12 cellular contexts compared by ENCODE assay signal in genomic region chrX:20063153-20063552, GRCh38. TPM values are rescaled to one million over a fixed set of nuclear protein-coding genes. Genes with fewer than 3 reads are reported as not detected.
DNase-seq lines count a peak whose midpoint lies in the region; ATAC-seq and TF ChIP-seq lines count a peak whose summit lies in the region.
"Had no signal": no experiment of that assay in that cellular context is flagged by ENCODE, and none has a peak within 500 bp of the region (broad histone marks: within the 10 kb centered on the region; RNA-seq: fewer than 3 reads in every experiment).

No MANE protein-coding gene starts in this region.

- H3K36me3 ChIP-seq in Loucy (ENCODE audit: insufficient read depth, low read length): no peaks in the 10 kb centered on the region
- H3K36me3 ChIP-seq in OCI-LY1 (ENCODE audit: insufficient read depth, low read length): no peaks in the 10 kb centered on the region
- H3K36me3 ChIP-seq: BE2C had no signal

- H3K36me3 Mint-ChIP-seq in IgD-negative memory B cell (peaks cover 3% of the 10 kb centered on the region), HFFc6 (ENCODE audit: low read depth) (no peaks in the 10 kb centered on the region), immature natural killer cell (no peaks in the 10 kb centered on the region)
- no peaks in the 10 kb centered on the region for H3K36me3 Mint-ChIP-seq in stimulated activated memory B cell treated with anti-CD40 and anti-IgM and Interleukin-4, amounts not matched to agents 10 μg/mL and 1 μg/mL and 100 μg/mL, for 72 hours

- no peaks in the 10 kb centered on the region for H3K27me3 ChIP-seq in Loucy (ENCODE audit: insufficient read depth, low read length, poor library complexity, severe bottlenecking)
- H3K27me3 ChIP-seq in OCI-LY1 (ENCODE audit: insufficient read depth, low read length): no peaks in the 10 kb centered on the region
- H3K27me3 ChIP-seq: BE2C had no signal

- H3K9ac ChIP-seq in Loucy (ENCODE audit: low read depth, low read length, poor library complexity, severe bottlenecking) (peak overlapping the region; percentile 70), OCI-LY1 (ENCODE audit: low read length) (no peak overlapping the region)

- H3K27me3 Mint-ChIP-seq in IgD-negative memory B cell (peaks cover 2% of the 10 kb centered on the region), HFFc6 (ENCODE audit: insufficient read depth) (peaks cover 7% of the 10 kb centered on the region), immature natural killer cell (ENCODE audit: low read depth in 3 of 3) (peaks cover 3 to 4% (median 4%) of the 10 kb centered on the region in 3 donors)
- no peaks in the 10 kb centered on the region for H3K27me3 Mint-ChIP-seq in stimulated activated memory B cell treated with anti-CD40 and anti-IgM and Interleukin-4, amounts not matched to agents 10 μg/mL and 1 μg/mL and 100 μg/mL, for 72 hours

- no peaks in the 10 kb centered on the region for H3K9me3 ChIP-seq in Loucy (ENCODE audit: insufficient read depth, low read depth, low read length)
- no peaks in the 10 kb centered on the region for H3K9me3 ChIP-seq in OCI-LY1 (ENCODE audit: low read length)
- H3K9me3 ChIP-seq: A549, BE2C, Caco-2 had no signal

- H2AFZ ChIP-seq in Loucy (ENCODE audit: low read length) (no peak overlapping the region), OCI-LY1 (ENCODE audit: low read length) (no peak overlapping the region)

- ATAC-seq in stimulated activated memory B cell treated with anti-CD40 and anti-IgM and Interleukin-4, amounts not matched to agents 10 μg/mL and 1 μg/mL and 100 μg/mL, for 72 hours: no peak
- no peak for ATAC-seq in HG03175 (IDR thresholded peaks at IDR 0.05; ENCODE audit: unreplicated experiment)
- ATAC-seq: A549 had no signal

- TF ChIP-seq CTCF in Loucy (conservative IDR thresholded peaks at IDR 0.05; ENCODE audit: low read length) (no peak), OCI-LY1 (IDR thresholded peaks at IDR 0.05; ENCODE audit: low read length) (no peak), HFFc6 (IDR thresholded peaks at IDR 0.05) (no peak)

- peaks cover 53% of the 10 kb centered on the region for H3K4me1 ChIP-seq in Loucy (ENCODE audit: insufficient read depth, low read length, poor library complexity, severe bottlenecking)
- peaks cover 48% of the 10 kb centered on the region for H3K4me1 ChIP-seq in OCI-LY1 (ENCODE audit: insufficient read depth, low read length, severe bottlenecking)
- H3K4me1 ChIP-seq: BE2C, Caco-2 had no signal

- H3K4me3 ChIP-seq in Loucy (ENCODE audit: low read length, poor library complexity, severe bottlenecking) (peak overlapping the region; percentile 65), OCI-LY1 (ENCODE audit: low read depth, low read length, poor library complexity, severe bottlenecking) (no peak overlapping the region)
- H3K4me3 ChIP-seq: A549 had no signal

- no peaks in the 10 kb centered on the region for H3K9me3 Mint-ChIP-seq in IgD-negative memory B cell
- H3K9me3 Mint-ChIP-seq in stimulated activated memory B cell treated with anti-CD40 and anti-IgM and Interleukin-4, amounts not matched to agents 10 μg/mL and 1 μg/mL and 100 μg/mL, for 72 hours: no peaks in the 10 kb centered on the region
- no peaks in the 10 kb centered on the region for H3K9me3 Mint-ChIP-seq in HFFc6
- H3K9me3 Mint-ChIP-seq in immature natural killer cell: no peaks in the 10 kb centered on the region
- H3K9me3 Mint-ChIP-seq: CD8-positive, alpha-beta memory T cell had no signal

- peak overlapping the region; percentile 34 for H3K27ac ChIP-seq in OCI-LY1 (ENCODE audit: low read depth, low read length, poor library complexity, severe bottlenecking)
- H3K27ac ChIP-seq: A549 had no signal

- H3K27ac Mint-ChIP-seq in IgD-negative memory B cell (peak overlapping the region in 2 of 3 donors; percentile 65 to 88), HFFc6 (no peak overlapping the region), immature natural killer cell (no peak overlapping the region)
- peak overlapping the region; percentile 8 for H3K27ac Mint-ChIP-seq in stimulated activated memory B cell treated with anti-CD40 and anti-IgM and Interleukin-4, amounts not matched to agents 10 μg/mL and 1 μg/mL and 100 μg/mL, for 72 hours

- H3F3A ChIP-seq in Loucy (ENCODE audit: low read depth) (peaks cover 8% of the 10 kb centered on the region; the same call in 1 of the 2 replicates), OCI-LY1 (ENCODE audit: insufficient read depth, low read length) (no peaks in the 10 kb centered on the region)

- H3K4me3 Mint-ChIP-seq in IgD-negative memory B cell (no peak overlapping the region), HFFc6 (no peak overlapping the region), immature natural killer cell (no peak overlapping the region)
- H3K4me3 Mint-ChIP-seq in stimulated activated memory B cell treated with anti-CD40 and anti-IgM and Interleukin-4, amounts not matched to agents 10 μg/mL and 1 μg/mL and 100 μg/mL, for 72 hours: no peak overlapping the region
- H3K4me3 Mint-ChIP-seq: CD8-positive, alpha-beta memory T cell had no signal

- H3K79me2 ChIP-seq in Loucy (ENCODE audit: insufficient read depth, low read length): 0 out of 2 replicates have a peak, but pooled peaks cover 7% of the 10 kb centered on the region
- H3K79me2 ChIP-seq in OCI-LY1 (ENCODE audit: insufficient read depth, low read length): no peaks in the 10 kb centered on the region

- H3K9me2 ChIP-seq in Loucy (replicated peaks; ENCODE audit: low read depth, low read length): no peaks in the 10 kb centered on the region
- H3K9me2 ChIP-seq in OCI-LY1 (ENCODE audit: low read depth, low read length): no peaks in the 10 kb centered on the region

- DNase-seq in HFFc6 (no peak), immature natural killer cell (no peak)
- DNase-seq: BE2C; Caco-2; CD8-positive, alpha-beta memory T cell; DND-41 had no signal

- H3K4me1 Mint-ChIP-seq in IgD-negative memory B cell: peaks cover 19 to 31% (median 24%) of the 10 kb centered on the region in 3 donors
- peaks cover 49% of the 10 kb centered on the region for H3K4me1 Mint-ChIP-seq in stimulated activated memory B cell treated with anti-CD40 and anti-IgM and Interleukin-4, amounts not matched to agents 10 μg/mL and 1 μg/mL and 100 μg/mL, for 72 hours
- peaks cover 39% of the 10 kb centered on the region for H3K4me1 Mint-ChIP-seq in HFFc6 (ENCODE audit: low read depth)
- H3K4me1 Mint-ChIP-seq in immature natural killer cell: peaks cover 10 to 13% of the 10 kb centered on the region in 2 donors

- no peaks in the 10 kb centered on the region for H4K20me1 ChIP-seq in Loucy (ENCODE audit: insufficient read depth, low read length, poor library complexity, severe bottlenecking)
- no peaks in the 10 kb centered on the region for H4K20me1 ChIP-seq in OCI-LY1 (ENCODE audit: insufficient read depth, low read length)

- H3K4me2 ChIP-seq in Loucy (ENCODE audit: low read depth, low read length, poor library complexity, severe bottlenecking): peak overlapping the region; percentile 80
- H3K4me2 ChIP-seq in OCI-LY1 (ENCODE audit: low read length): no peak overlapping the region
- H3K4me2 ChIP-seq: A549 had no signal

RNA-seq across cellular contexts. Expression of gene MAP7D2, which starts 53.6 kb away (rescaled TPM):
- polyA plus RNA-seq in IgD-negative memory B cell (0.23 TPM), immature natural killer cell (not detected)
- under 1 TPM in 5 of 6 experiments, not detected in 1; 0.05 to 0.47 (median 0.20) TPM for total RNA-seq in HFFc6 (2021; fragmentation: NEBNext Ultra II Directional; extraction: Animal tissue kit (Norgen Biotek cat#: 25700))

Comparison
In these comparisons a context has a peak if more than half of its experiments do, and no peak if none do; other contexts are left out.
1. H3K27ac Mint-ChIP-seq: peak in IgD-negative memory B cell (2 of 3) and stimulated activated memory B cell treated with anti-CD40 and anti-IgM and Interleukin-4, amounts not matched to agents 10 μg/mL and 1 μg/mL and 100 μg/mL, for 72 hours (single experiment); none in HFFc6 (single experiment) and immature natural killer cell (0 of 6).